8 cellular contexts compared by ENCODE assay signal in the genomic region with DNA sequence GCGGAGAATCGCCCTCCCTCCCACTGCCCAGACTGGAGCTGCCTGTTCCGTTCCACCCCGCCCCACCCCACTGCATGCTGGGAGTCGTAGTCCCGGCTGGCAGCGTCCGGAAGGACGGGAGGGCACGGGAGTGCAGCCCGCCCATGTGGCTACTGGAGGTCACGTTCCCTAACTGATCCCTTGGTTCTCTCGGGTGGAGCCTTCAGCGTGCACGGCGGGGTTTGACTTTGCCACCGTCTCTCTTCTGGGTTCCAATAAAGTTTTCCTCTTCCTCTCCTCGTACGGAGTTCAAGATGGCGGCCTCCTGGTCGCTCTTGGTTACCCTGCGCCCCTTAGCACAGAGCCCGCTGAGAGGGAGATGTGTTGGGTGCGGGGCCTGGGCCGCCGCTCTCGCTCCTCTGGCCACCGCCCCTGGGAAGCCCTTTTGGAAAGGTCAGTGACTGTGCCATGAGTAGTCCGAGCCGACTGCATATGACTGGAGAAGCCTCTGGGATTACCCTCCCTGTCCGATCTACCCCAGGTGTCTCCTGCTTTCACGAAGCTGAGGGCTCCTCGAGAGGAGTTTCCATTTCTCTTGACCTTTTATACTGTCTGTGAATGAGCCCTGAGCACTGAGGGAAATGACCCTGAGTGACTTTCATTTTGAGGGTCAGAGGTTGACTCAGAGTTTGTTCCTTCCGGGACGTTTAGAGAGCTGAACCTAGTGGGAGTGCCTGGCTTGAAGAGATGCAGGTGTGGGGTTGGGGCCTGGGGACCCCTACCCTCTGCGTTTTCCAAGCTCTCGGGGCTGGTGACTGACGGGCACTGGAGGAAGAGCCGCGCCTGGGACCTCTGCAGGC. TPM values are rescaled to one million over a fixed set of nuclear protein-coding genes. Genes with fewer than 3 reads are reported as not detected.
DNase-seq lines count a peak whose midpoint lies in the region; ATAC-seq and TF ChIP-seq lines count a peak whose summit lies in the region.

A gene (plus strand): TSS at position 268 of the 839 bp plus-strand sequence. CDS start 26 bp downstream, at position 294.

- no peaks in the 10 kb centered on the region for H3K9me3 Mint-ChIP-seq in neural progenitor cell

- H3K27ac ChIP-seq in foreskin keratinocyte (peak within 1 kb of the TSS; percentile 95), neural progenitor cell (peak within 1 kb of the TSS; percentile 55), stomach smooth muscle (ENCODE audit: low read length) (peak within 1 kb of the TSS; percentile 84)

- H3K9ac ChIP-seq in neural progenitor cell (peak within 1 kb of the TSS; percentile 10), stomach smooth muscle (ENCODE audit: low read length in 2 of 2) (peak within 1 kb of the TSS; percentile 74 to 94)

- peak within 1 kb of the TSS; percentile 93 for H3K4me2 ChIP-seq in neural progenitor cell

- H3K4me1 ChIP-seq in foreskin keratinocyte, result peaks cover 4% of the 10 kb centered on the region
- peaks cover 10% of the 10 kb centered on the region for H3K4me1 ChIP-seq in neural progenitor cell
- H3K4me1 ChIP-seq in stomach smooth muscle (ENCODE audit: control insufficient read depth, insufficient read depth, low read length), result peaks cover 3% of the 10 kb centered on the region

- ATAC-seq in foreskin keratinocyte, result peak; percentile 97

- H3K9me3 ChIP-seq in neural progenitor cell (ENCODE audit: low read depth), result no peaks in the 10 kb centered on the region
- H3K9me3 ChIP-seq in stomach smooth muscle (ENCODE audit: control insufficient read depth in 2 of 2, low read length in 2 of 2), result no peaks in the 10 kb centered on the region

- H3K36me3 ChIP-seq in neural progenitor cell (no peaks in the 10 kb centered on the region), stomach smooth muscle (ENCODE audit: control insufficient read depth in 2 of 2, insufficient read depth in 2 of 2, low read length in 2 of 2) (no peaks in the 10 kb centered on the region)

- peaks cover 11% of the 10 kb centered on the region for H3K4me1 Mint-ChIP-seq in neural progenitor cell

- peaks cover 8% of the 10 kb centered on the region for H3F3A ChIP-seq in neural progenitor cell (ENCODE audit: low read depth)

- H2AFZ ChIP-seq in neural progenitor cell (replicated peaks), result peak within 1 kb of the TSS; percentile 99

- H4K20me1 ChIP-seq in neural progenitor cell (ENCODE audit: low read depth), result no peaks in the 10 kb centered on the region

- DNase-seq in ELR (ENCODE audit: low read depth) (peak; percentile 92), GOT3 (lab: John Stamatoyannopoulos, UW) (peak; percentile 70), LHCN-M2 (ENCODE audit: low read depth) (peak; percentile 92), SHP77 treated with DMSO at 0.1 percent for 48 hours (lab: John Stamatoyannopoulos, UW) (peak; percentile 87), foreskin keratinocyte (peak; percentile 77 to 86), neural progenitor cell (ENCODE audit: low spot score) (peak; percentile 91)
- peak; percentile 81 for DNase-seq in activated gamma-delta T cell treated with anti-CD3 and anti-CD28 coated beads, Interleukin-2, amount 50 U/mL, for 16 hours (ENCODE audit: low read depth)

- peak within 1 kb of the TSS; percentile 97 for H3K4me3 Mint-ChIP-seq in neural progenitor cell

- no peaks in the 10 kb centered on the region for H3K36me3 Mint-ChIP-seq in neural progenitor cell

- H3K27me3 ChIP-seq in foreskin keratinocyte (no peaks in the 10 kb centered on the region), neural progenitor cell (no peaks in the 10 kb centered on the region), stomach smooth muscle (ENCODE audit: control insufficient read depth in 1 of 2, insufficient read depth in 2 of 2, low read length in 2 of 2) (no peaks in the 10 kb centered on the region)

- peaks cover 4% of the 10 kb centered on the region for H3K79me2 ChIP-seq in neural progenitor cell (ENCODE audit: low read depth)

- H3K27me3 Mint-ChIP-seq in neural progenitor cell (ENCODE audit: insufficient read depth, low read depth), result peaks cover 9% of the 10 kb centered on the region

- TF ChIP-seq CTCF in foreskin keratinocyte (conservative IDR thresholded peaks at IDR 0.05) (no peak), neural progenitor cell (IDR thresholded peaks at IDR 0.05) (no peak)

- peak within 1 kb of the TSS; percentile 98 for H3K27ac Mint-ChIP-seq in neural progenitor cell

- H3K4me3 ChIP-seq in neural progenitor cell (peak within 1 kb of the TSS; percentile 84), stomach smooth muscle (ENCODE audit: low read length in 2 of 2) (peak within 1 kb of the TSS; percentile 89 to 99)

RNA-seq across cellular contexts. Expression of the gene that starts here (rescaled TPM):
- 3.8 and 6.6 TPM in 2 replicates for total RNA-seq in LHCN-M2 (2014; rRNA removed)
- polyA plus RNA-seq in LHCN-M2 (2012), result 2.4 TPM
- 3.7 and 4.7 TPM in 2 replicates for total RNA-seq in foreskin keratinocyte
- polyA plus RNA-seq in foreskin keratinocyte, result 2.0 and 3.4 TPM in 2 replicates
- 2.9 and 8.3 TPM in 2 replicates for total RNA-seq in neural progenitor cell (ENCODE audit: low replicate concordance)

Comparison
In these comparisons a context has a peak if more than half of its experiments do, and no peak if none do; other contexts are left out.
1. Peak in every context shown above with its lines: DNase-seq, ATAC-seq, H3K4me3 ChIP-seq and H3K27ac ChIP-seq.